Comparison of ENCODE assay signal across 19 cellular contexts in the genomic region with DNA sequence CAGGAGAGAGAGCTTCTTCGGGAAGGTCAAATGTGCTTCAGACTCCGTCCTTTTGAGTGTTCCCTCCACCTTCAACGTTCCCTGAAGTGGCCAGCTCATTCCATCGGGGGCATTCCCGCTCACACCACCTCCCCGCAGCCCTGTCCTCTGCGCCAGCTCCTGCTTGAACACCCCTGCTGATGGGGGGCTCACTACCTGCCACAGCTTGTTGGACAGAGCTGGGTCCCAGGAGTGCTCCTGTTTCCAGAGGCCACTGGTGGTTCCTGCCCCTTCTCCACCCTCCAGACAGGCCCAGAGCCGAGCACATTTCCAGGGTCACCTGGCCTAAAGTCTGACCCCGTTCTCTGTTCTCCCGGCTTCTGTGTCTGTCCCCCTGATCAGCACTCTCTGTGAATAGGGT.
DNase-seq lines count a peak whose midpoint lies in the region; ATAC-seq, FAIRE-seq and TF ChIP-seq lines count a peak whose summit lies in the region.
"Had no signal": no experiment of that assay in that cellular context is flagged by ENCODE, and none has a peak within 500 bp of the region (broad histone marks: within the 10 kb centered on the region; RNA-seq: fewer than 3 reads in every experiment).

No MANE protein-coding gene starts in this region.

- no peaks in the 10 kb centered on the region for H3K36me3 Mint-ChIP-seq in neural progenitor cell
- H3K36me3 Mint-ChIP-seq: CD4-positive, alpha-beta memory T cell had no signal

- H3K9me3 ChIP-seq in K562 (replicated peaks; ENCODE audit: control insufficient read depth, insufficient read depth, low read depth, low read length), result no peaks in the 10 kb centered on the region
- H3K9me3 ChIP-seq in neural progenitor cell (ENCODE audit: low read depth), result no peaks in the 10 kb centered on the region
- H3K9me3 ChIP-seq: Caco-2 had no signal

- no peak overlapping the region for H3K4me3 Mint-ChIP-seq in neural progenitor cell
- H3K4me3 Mint-ChIP-seq: B cell; CD4-positive, alpha-beta memory T cell; H9 had no signal

- H2AFZ ChIP-seq in K562 (ENCODE audit: low read depth, low read length) (no peak overlapping the region), neural progenitor cell (replicated peaks) (no peak overlapping the region)
- H2AFZ ChIP-seq: GM23248 had no signal

- TF ChIP-seq POLR2A in K562 (conservative IDR thresholded peaks at IDR 0.05), result no peak

- TF ChIP-seq CTCF in K562 (IDR thresholded peaks at IDR 0.05 in 2 of 3, conservative IDR thresholded peaks at IDR 0.05 in 1 of 3; ENCODE audit: insufficient read depth in 2 of 3, low read depth in 1 of 3, low read length in 3 of 3), result no peak
- TF ChIP-seq CTCF in neural progenitor cell (IDR thresholded peaks at IDR 0.05), result no peak

- H3K4me1 ChIP-seq in K562 (replicated peaks in 1 of 2; ENCODE audit: control insufficient read depth in 2 of 2, insufficient read depth in 2 of 2, low read length in 2 of 2), result peaks cover 3 to 60% of the 10 kb centered on the region in 2 experiments; a peak in 3 of 5 replicates
- no peaks in the 10 kb centered on the region for H3K4me1 ChIP-seq in neural progenitor cell
- H3K4me1 ChIP-seq: Caco-2 had no signal

- peaks cover 16% of the 10 kb centered on the region; the same call in 1 of the 3 replicates for H3K36me3 ChIP-seq in K562 (ENCODE audit: control insufficient read depth, insufficient read depth, low read length)
- H3K36me3 ChIP-seq in neural progenitor cell, result no peaks in the 10 kb centered on the region

- intact Hi-C loops in left ventricle myocardium superior (cut with micrococcal nuclease) (no loop called here), cardiac septum (cut with DNase I) (no loop called here), K562 (cut with micrococcal nuclease) (no loop called here)

- H3K79me2 ChIP-seq in K562 (ENCODE audit: control insufficient read depth, insufficient read depth, low read length) (peaks cover 11% of the 10 kb centered on the region), neural progenitor cell (ENCODE audit: low read depth) (no peaks in the 10 kb centered on the region)

- peaks cover 4% of the 10 kb centered on the region; the same call in 1 of the 2 replicates for H4K20me1 ChIP-seq in K562 (replicated peaks; ENCODE audit: control insufficient read depth, insufficient read depth, low read length)
- peaks cover 10% of the 10 kb centered on the region for H4K20me1 ChIP-seq in neural progenitor cell (ENCODE audit: low read depth)

- peak; percentile 16 for DNase-seq in left ventricle myocardium superior
- DNase-seq in cardiac septum (ENCODE audit: low spot score), result no peak
- no peak for DNase-seq in K562 (ENCODE audit: extremely low read depth in 1 of 4, low spot score in 3 of 4)
- DNase-seq in neural progenitor cell (ENCODE audit: low spot score), result no peak
- DNase-seq in NOMO-1 (lab: John Stamatoyannopoulos, UW; ENCODE audit: unreplicated experiment in 2 of 2), result no peak
- no peak for DNase-seq in effector CD4-positive, alpha-beta T cell
- DNase-seq: C1 segment of cervical spinal cord; Caco-2; CD4-positive, alpha-beta memory T cell; DMS153; DND-41; GM23248; H9 had no signal

- ATAC-seq in left ventricle myocardium superior, result no peak
- no peak for ATAC-seq in K562
- ATAC-seq in GM19324 (IDR thresholded peaks at IDR 0.05; ENCODE audit: low FRiP score, unreplicated experiment), result no peak

- TF ChIP-seq EP300 in K562 (IDR thresholded peaks at IDR 0.05; ENCODE audit: low read length), result no peak

- no peaks in the 10 kb centered on the region for H3K9me1 ChIP-seq in K562 (ENCODE audit: control insufficient read depth, insufficient read depth, low read length)

- no peaks in the 10 kb centered on the region for H3F3A ChIP-seq in neural progenitor cell (ENCODE audit: low read depth)

- no peaks in the 10 kb centered on the region for H3K9me3 Mint-ChIP-seq in neural progenitor cell
- H3K9me3 Mint-ChIP-seq: CD4-positive, alpha-beta memory T cell; H9 had no signal

- 30% methylated on average over 10 of the region's 10 CpGs for WGBS in K562 (ENCODE audit: insufficient coverage, low coverage, missing lambda C conversion rate)

- H3K27me3 ChIP-seq in K562 (ENCODE audit: control insufficient read depth in 2 of 2, insufficient read depth in 2 of 2, low read length in 2 of 2) (peaks cover 15 to 40% of the 10 kb centered on the region in 2 experiments; a peak in 3 of 5 replicates), neural progenitor cell (no peaks in the 10 kb centered on the region)

- CTCF ChIA-PET in K562 (lab: Yijun Ruan, JAX; ENCODE audit: low intra/inter-chr PET ratio), result no interaction called here

- H3K4me1 Mint-ChIP-seq in neural progenitor cell, result peaks cover 18% of the 10 kb centered on the region

- no peak overlapping the region for H3K27ac ChIP-seq in K562 (ENCODE audit: extremely low read depth, low read depth, low read length)
- no peak overlapping the region for H3K27ac ChIP-seq in neural progenitor cell
- H3K27ac ChIP-seq: 22Rv1, GM23248 had no signal

- peaks cover 8% of the 10 kb centered on the region for H3K27me3 Mint-ChIP-seq in neural progenitor cell (ENCODE audit: insufficient read depth, low read depth)

- in situ Hi-C loops in K562 (cut with MboI), result no loop called here

- H3K4me2 ChIP-seq in K562 (ENCODE audit: insufficient read depth, low read length) (no peak overlapping the region), neural progenitor cell (no peak overlapping the region)

- H3K27ac Mint-ChIP-seq in neural progenitor cell, result peak overlapping the region; percentile 25

- BruUV-seq in K562 (replicated peaks; lab: Mats Ljungman, UMichigan), result no TSS peak

- FAIRE-seq in K562 (lab: Jason Lieb, UNC), result no peak
- FAIRE-seq: A204.1, G401.6, GM12892 had no signal

- peak overlapping the region in 1 of 2 experiments; percentile 67; a peak in 2 of 4 replicates for H3K9ac ChIP-seq in K562 (ENCODE audit: insufficient read depth in 1 of 2, low read depth in 2 of 2, low read length in 2 of 2)
- H3K9ac ChIP-seq in neural progenitor cell, result no peak overlapping the region
- H3K9ac ChIP-seq: GM23248 had no signal

- no peak for TF ChIP-seq RAD21 in K562 (CRISPR knock-in tag; conservative IDR thresholded peaks at IDR 0.05 in 1 of 2, IDR thresholded peaks at IDR 0.05 in 1 of 2)

- H3K4me3 ChIP-seq in K562 (no peak overlapping the region), neural progenitor cell (no peak overlapping the region)
- H3K4me3 ChIP-seq: GM23248 had no signal

- POLR2A ChIA-PET in K562 (lab: Yijun Ruan, JAX), result no interaction called here

TF ChIP-seq in K562, 482 proteins besides CTCF, POLR2A, EP300 and RAD21:
- TF ChIP-seq HMGN3 (IDR thresholded peaks at IDR 0.05; ENCODE audit: borderline replicate concordance, extremely low read depth, insufficient read length, low read depth, low read length) (peak; percentile 5), PHF21A (IDR thresholded peaks at IDR 0.05; ENCODE audit: borderline replicate concordance, low read depth) (no peak), POLR2G (IDR thresholded peaks at IDR 0.05; ENCODE audit: low read depth, low read length) (peak; percentile 40)
